ENCODE assay signal across 1 cellular context in genomic region chr20:1861996-1862664, GRCh38.
TF ChIP-seq lines count a peak whose summit lies in the region.

No MANE protein-coding gene starts in this region.

TF ChIP-seq in GM23338, 12 proteins besides CTCF, POLR2A, EP300 and RAD21 (continued from another document):
- TF ChIP-seq REST (IDR thresholded peaks at IDR 0.05; ENCODE audit: unreplicated experiment) (no peak), NANOG (IDR thresholded peaks at IDR 0.05; ENCODE audit: borderline replicate concordance) (no peak), CREB1 (CRISPR knock-in tag; IDR thresholded peaks at IDR 0.05; ENCODE audit: low read depth) (no peak), POLR2AphosphoS5 (IDR thresholded peaks at IDR 0.05; ENCODE audit: low read depth) (no peak), ETS1 (IDR thresholded peaks at IDR 0.05) (no peak), ZNF114 (CRISPR knock-in tag; IDR thresholded peaks at IDR 0.05) (no peak), ZNF462 (CRISPR knock-in tag; IDR thresholded peaks at IDR 0.05) (no peak), EZH2 (IDR thresholded peaks at IDR 0.05; ENCODE audit: low read depth, unreplicated experiment) (no peak), ZNF331 (CRISPR knock-in tag; IDR thresholded peaks at IDR 0.05; ENCODE audit: low read depth) (no peak)
TF ChIP-seq in GM23338: peak in this region for 0.
